ENCODE assay signal across 1 cellular context in genomic region chr13:57787058-57787791, GRCh38.
TF ChIP-seq lines count a peak whose summit lies in the region.

No MANE protein-coding gene starts in this region.

TF ChIP-seq in GM23338, 12 proteins besides CTCF, POLR2A, EP300 and RAD21 (continued from another document):
- no peak for TF ChIP-seq ZNF462 (CRISPR knock-in tag; IDR thresholded peaks at IDR 0.05)
- TF ChIP-seq ETS1 (IDR thresholded peaks at IDR 0.05) = no peak
- TF ChIP-seq POLR2AphosphoS5 (IDR thresholded peaks at IDR 0.05; ENCODE audit: low read depth) = no peak
- TF ChIP-seq ZNF114 (CRISPR knock-in tag; IDR thresholded peaks at IDR 0.05) = no peak
- TF ChIP-seq ZNF331 (CRISPR knock-in tag; IDR thresholded peaks at IDR 0.05; ENCODE audit: low read depth) = no peak
TF ChIP-seq in GM23338: peak in this region for 0.
